22 cellular contexts compared by ENCODE assay signal in genomic region chr6:32903952-32904351, GRCh38. TPM values are rescaled to one million over a fixed set of nuclear protein-coding genes. Genes with fewer than 3 reads are reported as not detected.
"Had no signal": no experiment of that assay in that cellular context is flagged by ENCODE, and none has a peak within 500 bp of the region (broad histone marks: within the 10 kb centered on the region; RNA-seq: fewer than 3 reads in every experiment).

No MANE protein-coding gene starts in this region.

- H3K4me3 Mint-ChIP-seq: IgD-negative memory B cell had no signal

- H3K9me3 Mint-ChIP-seq: IgD-negative memory B cell had no signal

- DNase-seq: Kasumi-1, MM.1S, NCI-H1092 treated with DMSO at 0.1 percent for 48 hours, NCI-H1436, NCI-H187, NCI-H2029, NCI-H2081 treated with DMSO at 0.1 percent for 48 hours, NCI-H2171, NCI-H345, NCI-H446 treated with DMSO at 0.1 percent for 48 hours, NCI-H510A treated with DMSO at 0.1 percent for 48 hours, NCI-H526, NCI-H82, PC-3, SHP77, SK-N-SH had no signal

- ATAC-seq: K562, Panc1, PC-3 had no signal

- H3K27ac ChIP-seq: HL-60, KMS-11, RWPE1 had no signal

- H3K27me3 Mint-ChIP-seq: IgD-negative memory B cell had no signal

- H3K27ac Mint-ChIP-seq: IgD-negative memory B cell had no signal

RNA-seq across cellular contexts. Expression of gene HLA-DMB, which starts 36.9 kb away (rescaled TPM):
- total RNA-seq: PC-3 had no signal
